ENCODE assay signal across 10 cellular contexts in genomic region chr3:37814547-37814946, GRCh38. TPM values are rescaled to one million over a fixed set of nuclear protein-coding genes. Genes with fewer than 3 reads are reported as not detected.
DNase-seq lines count a peak whose midpoint lies in the region; FAIRE-seq and TF ChIP-seq lines count a peak whose summit lies in the region.
"Had no signal": no experiment of that assay in that cellular context is flagged by ENCODE, and none has a peak within 500 bp of the region (broad histone marks: within the 10 kb centered on the region; RNA-seq: fewer than 3 reads in every experiment).

No MANE protein-coding gene starts in this region.

- intact Hi-C loops in ovary (cut with DNase I) = no loop called here
- intact Hi-C loops in sigmoid colon (cut with DNase I) = no loop called here

- 89 to 94% (median 93%) methylated on average over 2 of the region's 2 CpGs for WGBS in ovary, 3 donors
- 86% methylated on average over 2 of the region's 2 CpGs for WGBS in sigmoid colon, 2 donors

- no peak for FAIRE-seq in bronchial epithelial cell (lab: Jason Lieb, UNC)
- FAIRE-seq: frontal cortex had no signal

- H3K27ac ChIP-seq in ovary (no peak overlapping the region), sigmoid colon (no peak overlapping the region)
- H3K27ac ChIP-seq: BLaER1 had no signal

- H3K9me3 ChIP-seq in ovary (no peaks in the 10 kb centered on the region), sigmoid colon (no peaks in the 10 kb centered on the region)
- H3K9me3 ChIP-seq: BLaER1 had no signal

- H3K4me3 ChIP-seq in bronchial epithelial cell (ENCODE audit: low read depth, low read length) (no peak overlapping the region), ovary (no peak overlapping the region), sigmoid colon (no peak overlapping the region)
- H3K4me3 ChIP-seq: BLaER1 had no signal

- DNase-seq in NCI-H2196 (lab: John Stamatoyannopoulos, UW; ENCODE audit: unreplicated experiment) (peak; percentile 2), NCI-H2196 treated with DMSO at 0.1 percent for 48 hours (lab: John Stamatoyannopoulos, UW; ENCODE audit: unreplicated experiment) (no peak), NCI-H146 (lab: John Stamatoyannopoulos, UW) (peak; percentile 5), bronchial epithelial cell (ENCODE audit: low read depth) (peak; percentile 4), ovary (no peak), NCI-H226 (no peak), sigmoid colon (no peak)
- no peak for DNase-seq in activated effector memory CD4-positive, alpha-beta T cell treated with Interleukin-2 at 50 U/mL for 16 hours

- TF ChIP-seq POLR2A in ovary (IDR thresholded peaks at IDR 0.05) = no peak
- no peak for TF ChIP-seq POLR2A in sigmoid colon (IDR thresholded peaks at IDR 0.05)

- no peaks in the 10 kb centered on the region for H3K36me3 ChIP-seq in bronchial epithelial cell (ENCODE audit: control insufficient read depth, insufficient read depth, low read length)
- H3K36me3 ChIP-seq in ovary = no peaks in the 10 kb centered on the region
- no peaks in the 10 kb centered on the region for H3K36me3 ChIP-seq in sigmoid colon
- H3K36me3 ChIP-seq: BLaER1 had no signal

- H3K27me3 ChIP-seq in bronchial epithelial cell (ENCODE audit: control insufficient read depth, insufficient read depth, low read length) (no peaks in the 10 kb centered on the region), ovary (no peaks in the 10 kb centered on the region), sigmoid colon (no peaks in the 10 kb centered on the region)
- H3K27me3 ChIP-seq: BLaER1 had no signal

- peaks cover 14% of the 10 kb centered on the region for H3K4me1 ChIP-seq in ovary (ENCODE audit: insufficient read depth)
- H3K4me1 ChIP-seq in sigmoid colon = peaks cover 3 to 73% (median 52%) of the 10 kb centered on the region in 4 donors

- TF ChIP-seq EP300 in ovary (IDR thresholded peaks at IDR 0.05) (no peak), sigmoid colon (IDR thresholded peaks at IDR 0.05) (no peak)

- TF ChIP-seq CTCF in bronchial epithelial cell (IDR thresholded peaks at IDR 0.05; ENCODE audit: insufficient read depth, low read length, severe bottlenecking) (no peak), ovary (IDR thresholded peaks at IDR 0.05) (peak in 2 of 3 donors; percentile 7 to 8), sigmoid colon (IDR thresholded peaks at IDR 0.05) (peak in 2 of 4 experiments; percentile 25 to 35)

RNA-seq across cellular contexts. Expression of gene CTDSPL, which starts 47.1 kb away (rescaled TPM):
- total RNA-seq in bronchial epithelial cell (50.4 and 80.6 TPM in 2 replicates), ovary (10 to 100 TPM; 16.5 to 41.1 (median 34.2) TPM), sigmoid colon (10 to 100 TPM; 46.3 to 69.1 (median 60.5) TPM)
- polyA plus RNA-seq in ovary (10 to 100 TPM; 14.8 to 36.4 TPM), sigmoid colon (10 to 100 TPM; 19.1 to 22.8 (median 22.7) TPM)

Comparison
In these comparisons a context has a peak if more than half of its experiments do, and no peak if none do; other contexts are left out.
1. DNase-seq: peak in NCI-H2196 (single experiment), NCI-H146 (single experiment) and bronchial epithelial cell (single experiment); none in NCI-H2196 treated with DMSO at 0.1 percent for 48 hours (single experiment), ovary (0 of 5), NCI-H226 (single experiment), sigmoid colon (single experiment) and activated effector memory CD4-positive, alpha-beta T cell treated with Interleukin-2 at 50 U/mL for 16 hours (single experiment).